ENCODE assay signal across 9 cellular contexts in the genomic region with DNA sequence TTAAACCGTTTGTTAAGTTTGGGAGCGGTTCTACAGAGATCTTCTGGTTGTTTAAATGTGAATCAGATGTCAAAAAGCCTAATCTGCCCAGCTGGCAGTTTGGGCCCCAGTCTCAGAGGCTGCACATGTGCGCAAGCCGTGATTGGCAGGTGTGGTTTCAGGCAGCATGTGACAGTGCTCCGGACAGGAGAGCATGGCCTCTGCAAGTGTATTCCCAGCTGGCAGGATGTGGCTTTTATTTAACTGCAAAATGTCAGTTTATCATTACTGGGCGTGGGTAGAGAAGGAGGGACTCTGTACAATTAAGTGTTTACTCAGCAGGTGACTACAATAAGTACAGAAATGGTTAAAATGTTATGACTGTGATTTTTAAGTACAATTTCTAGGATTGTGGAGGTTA.
DNase-seq lines count a peak whose midpoint lies in the region; ATAC-seq, FAIRE-seq and TF ChIP-seq lines count a peak whose summit lies in the region.
"Had no signal": no experiment of that assay in that cellular context is flagged by ENCODE, and none has a peak within 500 bp of the region (broad histone marks: within the 10 kb centered on the region; RNA-seq: fewer than 3 reads in every experiment).

No MANE protein-coding gene starts in this region.

- no peak overlapping the region for H3K18ac ChIP-seq in IMR-90 (ENCODE audit: low read depth, low read length)

- no peak overlapping the region for H2BK5ac ChIP-seq in IMR-90 (ENCODE audit: low read depth, low read length, poor library complexity, severe bottlenecking)

- no peak for TF ChIP-seq RAD21 in IMR-90 (IDR thresholded peaks at IDR 0.05; ENCODE audit: low read length)

- no peak overlapping the region for H2AFZ ChIP-seq in IMR-90 (replicated peaks; ENCODE audit: low read length, poor library complexity)
- H2AFZ ChIP-seq: parathyroid adenoma had no signal

- peak overlapping the region in 1 of 2 experiments; percentile 46; a peak in 1 of 4 replicates for H4K8ac ChIP-seq in IMR-90 (ENCODE audit: low read depth in 2 of 2, low read length in 2 of 2)

- no peak overlapping the region for H2BK20ac ChIP-seq in IMR-90 (ENCODE audit: low read depth, low read length)

- 72% methylated on average over 3 of the region's 6 CpGs; no CpG with 5 or more reads in 1 of the 2 experiments for WGBS in IMR-90 (ENCODE audit: extremely low coverage in 2 of 2, insufficient read length in 1 of 2), 2 experiments

- H3K36me3 Mint-ChIP-seq in T-helper 2 cell treated with Interferon-gamma antibody and Interleukin-4, amounts not matched to agents 5 μg/mL and 100 μg/mL, for 36 hours (ENCODE audit: low read depth): no peaks in the 10 kb centered on the region

- in situ Hi-C loops in IMR-90 (cut with MboI; ENCODE audit: low sequenced_read_pairs): no loop called here

- H3K56ac ChIP-seq in IMR-90 (ENCODE audit: extremely low read depth, insufficient read depth, low read length): no peak overlapping the region

- TF ChIP-seq POLR2A in GM12891 (IDR thresholded peaks at IDR 0.05; ENCODE audit: low read depth, low read length) (no peak), IMR-90 (IDR thresholded peaks at IDR 0.05; ENCODE audit: low read depth, low read length) (no peak)

- peak overlapping the region; percentile 36; the same call in 1 of the 2 replicates for H3K23ac ChIP-seq in IMR-90 (ENCODE audit: low read depth, low read length)

- H3K4me1 Mint-ChIP-seq in T-helper 2 cell treated with Interferon-gamma antibody and Interleukin-4, amounts not matched to agents 5 μg/mL and 100 μg/mL, for 36 hours (ENCODE audit: low read depth): peaks cover 20% of the 10 kb centered on the region

- no peak overlapping the region for H3K4me3 ChIP-seq in IMR-90 (ENCODE audit: insufficient read depth, low read depth, low read length)

- peak overlapping the region; percentile 84 for H3K27ac Mint-ChIP-seq in T-helper 2 cell treated with Interferon-gamma antibody and Interleukin-4, amounts not matched to agents 5 μg/mL and 100 μg/mL, for 36 hours

- intact Hi-C loops in IMR-90 (cut with micrococcal nuclease): loop anchor here (1.0 to 10.0 kb wide), 3 partner anchors 73 to 229 kb away; no protein-coding TSS in a partner anchor

- H3K9me3 ChIP-seq in IMR-90 (ENCODE audit: control insufficient read depth, insufficient read depth, low read length): no peaks in the 10 kb centered on the region

- peak; percentile 81 for ATAC-seq in GM21447 (IDR thresholded peaks at IDR 0.05; ENCODE audit: unreplicated experiment)
- no peak for ATAC-seq in IMR-90 (ENCODE audit: low read depth)

- H3K79me1 ChIP-seq in IMR-90 (ENCODE audit: low read depth in 1 of 2, low read length in 2 of 2): peaks cover 21 to 45% of the 10 kb centered on the region in 2 experiments

- H3K27me3 ChIP-seq in IMR-90 (ENCODE audit: control insufficient read depth, insufficient read depth, low read length): no peaks in the 10 kb centered on the region

- no peaks in the 10 kb centered on the region for H3K9me3 Mint-ChIP-seq in T-helper 2 cell treated with Interferon-gamma antibody and Interleukin-4, amounts not matched to agents 5 μg/mL and 100 μg/mL, for 36 hours

- no peaks in the 10 kb centered on the region for H3K36me3 ChIP-seq in IMR-90 (ENCODE audit: control insufficient read depth, insufficient read depth, low read length)

- H3K9me1 ChIP-seq in IMR-90 (ENCODE audit: insufficient read depth, low read length): peaks cover 7% of the 10 kb centered on the region

- H3K9ac ChIP-seq in IMR-90 (ENCODE audit: low read depth, low read length): no peak overlapping the region
- H3K9ac ChIP-seq: parathyroid adenoma had no signal

- dilution Hi-C loops in IMR-90 (cut with HindIII; ENCODE audit: low sequenced_read_pairs, unreplicated experiment): no loop called here

- H3K27ac ChIP-seq in IMR-90 (ENCODE audit: insufficient read depth, low read length): no peak overlapping the region
- H3K27ac ChIP-seq: parathyroid adenoma had no signal

- no peak overlapping the region for H4K91ac ChIP-seq in IMR-90 (ENCODE audit: insufficient read depth, low read depth, low read length)

- CTCF ChIA-PET in IMR-90 (lab: Yijun Ruan, JAX): no interaction called here

- no peak overlapping the region; the same call in 1 of the 2 replicates for H3K14ac ChIP-seq in IMR-90 (replicated peaks; ENCODE audit: low read depth, low read length)

- DNase-seq in GM12891 (ENCODE audit: insufficient read length, low spot score): no peak
- peak; percentile 58 for DNase-seq in IMR-90
- peak; percentile 31 for DNase-seq in T-helper 2 cell treated with Interferon-gamma antibody and Interleukin-4, amounts not matched to agents 5 μg/mL and 100 μg/mL, for 36 hours (ENCODE audit: low spot score)
- peak; percentile 43 for DNase-seq in left kidney (ENCODE audit: low read depth, low spot score)
- no peak for DNase-seq in iPS-NIHi7 (ENCODE audit: extremely low spot score)
- no peak for DNase-seq in effector CD8-positive, alpha-beta T cell (lab: John Stamatoyannopoulos, UW)
- DNase-seq in NCI-H226: no peak

- peak overlapping the region; percentile 56 for H3K4me3 Mint-ChIP-seq in T-helper 2 cell treated with Interferon-gamma antibody and Interleukin-4, amounts not matched to agents 5 μg/mL and 100 μg/mL, for 36 hours

- TF ChIP-seq CTCF in IMR-90 (conservative IDR thresholded peaks at IDR 0.05; ENCODE audit: low read depth, low read length): no peak

- H2AK9ac ChIP-seq in IMR-90 (replicated peaks; ENCODE audit: low read depth, low read length, poor library complexity): no peak overlapping the region

- no peaks in the 10 kb centered on the region for H3K27me3 Mint-ChIP-seq in T-helper 2 cell treated with Interferon-gamma antibody and Interleukin-4, amounts not matched to agents 5 μg/mL and 100 μg/mL, for 36 hours (ENCODE audit: low read depth)

- H2BK15ac ChIP-seq in IMR-90 (ENCODE audit: low read depth, low read length): 0 out of 3 replicates have a peak overlapping the region, but pooled peaks have one; percentile 62

- peaks cover 18% of the 10 kb centered on the region for H3K4me1 ChIP-seq in IMR-90 (ENCODE audit: control insufficient read depth, insufficient read depth, low read length)
- H3K4me1 ChIP-seq: parathyroid adenoma had no signal

- no peak overlapping the region for H4K5ac ChIP-seq in IMR-90 (ENCODE audit: low read depth, low read length)

- peak overlapping the region; percentile 57; the same call in 1 of the 2 replicates for H2AK5ac ChIP-seq in IMR-90 (ENCODE audit: low read depth, low read length)

- peak; percentile 63 for FAIRE-seq in GM12891 (lab: Jason Lieb, UNC)

- no peaks in the 10 kb centered on the region for H4K20me1 ChIP-seq in IMR-90 (ENCODE audit: insufficient read depth, low read length)

- peak overlapping the region; percentile 6; the same call in 1 of the 2 replicates for H3K4ac ChIP-seq in IMR-90 (ENCODE audit: low read depth, low read length)

- H3K4me2 ChIP-seq in IMR-90 (ENCODE audit: low read depth, low read length): no peak overlapping the region

- no peak overlapping the region; the same call in 1 of the 2 replicates for H2BK120ac ChIP-seq in IMR-90 (ENCODE audit: low read depth, low read length)

- BruUV-seq in IMR-90 (replicated peaks; lab: Mats Ljungman, UMichigan): no TSS peak

- POLR2A ChIA-PET in IMR-90 (lab: Charles Lee; ENCODE audit: unreplicated experiment): no interaction called here

TF ChIP-seq in GM12891, 5 proteins besides CTCF, POLR2A, EP300 and RAD21:
- TF ChIP-seq SPI1 (IDR thresholded peaks at IDR 0.05; ENCODE audit: low read depth, low read length) (no peak), POU2F2 (IDR thresholded peaks at IDR 0.05; ENCODE audit: low read depth, low read length) (no peak), TAF1 (IDR thresholded peaks at IDR 0.05; ENCODE audit: low read depth, low read length) (no peak), POLR2AphosphoS5 (IDR thresholded peaks at IDR 0.05; ENCODE audit: low read depth, low read length) (no peak), PAX5 (IDR thresholded peaks at IDR 0.05; ENCODE audit: insufficient read depth, low read length, severe bottlenecking) (no peak)
TF ChIP-seq in GM12891: peak in this region for 0.

TF ChIP-seq in IMR-90, 13 proteins besides CTCF, POLR2A, EP300 and RAD21:
- TF ChIP-seq FOS (IDR thresholded peaks at IDR 0.05; ENCODE audit: low read depth, low read length): no peak
- no peak for TF ChIP-seq RCOR1 (IDR thresholded peaks at IDR 0.05; ENCODE audit: insufficient replicate concordance, low read length)

Comparison
In these comparisons a context has a peak if more than half of its experiments do, and no peak if none do; other contexts are left out.
1. DNase-seq: peak in IMR-90 (single experiment), T-helper 2 cell treated with Interferon-gamma antibody and Interleukin-4, amounts not matched to agents 5 μg/mL and 100 μg/mL, for 36 hours (single experiment) and left kidney (single experiment); none in GM12891 (single experiment), iPS-NIHi7 (single experiment), effector CD8-positive, alpha-beta T cell (single experiment) and NCI-H226 (single experiment).